26 cellular contexts compared by ENCODE assay signal in genomic region chr3:139322346-139322745, GRCh38.
"Had no signal": no experiment of that assay in that cellular context is flagged by ENCODE, and none has a peak within 500 bp of the region (broad histone marks: within the 10 kb centered on the region; RNA-seq: fewer than 3 reads in every experiment).

No MANE protein-coding gene starts in this region.

- H3K4me3 Mint-ChIP-seq: dendritic cell treated with granulocyte-macrophage colony-stimulating factor and Interleukin-4, amounts not matched to agents 40 ng/mL and 50 ng/mL, for 4 days; effector memory CD8-positive, alpha-beta T cell; endodermal cell had no signal

- ATAC-seq: effector memory CD8-positive, alpha-beta T cell; esophagus mucosa; gastrocnemius medialis; heart right ventricle; left cardiac atrium; left lung; left ventricle myocardium superior; lower lobe of right lung had no signal

- H3K4me3 ChIP-seq: colonic mucosa, esophagus squamous epithelium, gastrocnemius medialis, heart right ventricle, left lung, lower lobe of right lung had no signal

- H3K9me3 ChIP-seq: colonic mucosa, esophagus squamous epithelium, gastrocnemius medialis, heart right ventricle, left lung, lower lobe of right lung had no signal

- DNase-seq: colonic mucosa; cortex of kidney; effector CD8-positive, alpha-beta T cell; effector memory CD8-positive, alpha-beta T cell; endodermal cell; erythroblast; esophagus squamous epithelium; foreskin fibroblast; foreskin melanocyte; gastrocnemius medialis; glutamatergic neuron; head of caudate nucleus; heart right ventricle; hippocampal formation; left cardiac atrium; left lung; left ventricle myocardium superior; lower lobe of right lung; mesenchymal stem cell; midbrain had no signal

- H3K27ac ChIP-seq: colonic mucosa, epithelial cell of prostate, esophagus squamous epithelium, gastrocnemius medialis, heart right ventricle, left lung, lower lobe of right lung had no signal

- FAIRE-seq: endometrium, islet of Langerhans, keratinocyte had no signal

- H3K36me3 ChIP-seq: colonic mucosa, esophagus squamous epithelium, gastrocnemius medialis, heart right ventricle, left lung, lower lobe of right lung had no signal

- H3K4me1 ChIP-seq: colonic mucosa, esophagus squamous epithelium, gastrocnemius medialis, heart right ventricle, left lung, lower lobe of right lung had no signal

- H3K27me3 ChIP-seq: colonic mucosa, gastrocnemius medialis had no signal

- H3K4me1 Mint-ChIP-seq: endodermal cell had no signal

- H3K27ac Mint-ChIP-seq: dendritic cell treated with granulocyte-macrophage colony-stimulating factor and Interleukin-4, amounts not matched to agents 40 ng/mL and 50 ng/mL, for 4 days; effector memory CD8-positive, alpha-beta T cell; endodermal cell had no signal

- H3K9me3 Mint-ChIP-seq: dendritic cell treated with granulocyte-macrophage colony-stimulating factor and Interleukin-4, amounts not matched to agents 40 ng/mL and 50 ng/mL, for 4 days; effector memory CD8-positive, alpha-beta T cell; endodermal cell had no signal
